Comparison of ENCODE assay signal across 29 cellular contexts in genomic region chr10:91284486-91285090, GRCh38.
DNase-seq lines count a peak whose midpoint lies in the region; ATAC-seq and TF ChIP-seq lines count a peak whose summit lies in the region.
"Had no signal": no experiment of that assay in that cellular context is flagged by ENCODE, and none has a peak within 500 bp of the region (broad histone marks: within the 10 kb centered on the region; RNA-seq: fewer than 3 reads in every experiment).

No MANE protein-coding gene starts in this region.

- peak overlapping the region; percentile 52 to 72 (median 62) for H3K27ac ChIP-seq in sigmoid colon
- H3K27ac ChIP-seq: BLaER1, ovary, SJSA1, vagina, VCaP had no signal

- H3K4me1 ChIP-seq in sigmoid colon = peaks cover 0 to 38% (median 17%) of the 10 kb centered on the region in 4 donors
- H3K4me1 ChIP-seq: BLaER1, SJSA1, vagina had no signal

- no peak overlapping the region for H3K4me3 ChIP-seq in sigmoid colon
- H3K4me3 ChIP-seq: BLaER1, coronary artery, ovary, SJSA1, vagina had no signal

- no peaks in the 10 kb centered on the region for H3K36me3 Mint-ChIP-seq in WTC11
- H3K36me3 Mint-ChIP-seq: activated naive CD8-positive, alpha-beta T cell treated with anti-CD3 and anti-CD28 coated beads for 36 hours; IgD-negative memory B cell had no signal

- intact Hi-C loops in left ventricle myocardium superior (cut with micrococcal nuclease) = no loop called here
- intact Hi-C loops in sigmoid colon (cut with DNase I) = no loop called here

- TF ChIP-seq EP300 in sigmoid colon (IDR thresholded peaks at IDR 0.05) = no peak

- TF ChIP-seq CTCF in WTC11 (IDR thresholded peaks at IDR 0.05) (no peak), sigmoid colon (IDR thresholded peaks at IDR 0.05) (no peak)

- peak overlapping the region; percentile 73; the same call in 1 of the 2 replicates for H3K27ac Mint-ChIP-seq in WTC11
- H3K27ac Mint-ChIP-seq: activated naive CD8-positive, alpha-beta T cell treated with anti-CD3 and anti-CD28 coated beads for 36 hours; H9; stimulated activated naive CD8-positive, alpha-beta T cell treated with anti-CD3 and anti-CD28 coated beads, Interleukin-15, Interleukin-2, amounts not matched to agents 100 ng/mL and 50 ng/mL, for 24 hours had no signal

- no peak for TF ChIP-seq POLR2A in sigmoid colon (IDR thresholded peaks at IDR 0.05)

- ATAC-seq in WTC11 = peak; percentile 74
- peak; percentile 63 for ATAC-seq in left ventricle myocardium superior
- ATAC-seq: activated T-cell treated with anti-CD3 and anti-CD28 coated beads, Interleukin-2, amount 50 U/mL, for 4 hours had no signal

- H3K4me3 Mint-ChIP-seq in WTC11 = no peak overlapping the region
- H3K4me3 Mint-ChIP-seq: activated naive CD8-positive, alpha-beta T cell treated with anti-CD3 and anti-CD28 coated beads for 36 hours; activated T-cell treated with anti-CD3 and anti-CD28 coated beads, Interleukin-2, amount 50 U/mL, for 4 hours; H9; neural crest cell; stimulated activated naive CD8-positive, alpha-beta T cell treated with anti-CD3 and anti-CD28 coated beads, Interleukin-15, Interleukin-2, amounts not matched to agents 100 ng/mL and 50 ng/mL, for 24 hours had no signal

- 78 to 89% methylated on average over 6 of the region's 6 CpGs for WGBS in sigmoid colon, 2 donors

- DNase-seq in ELF-1 (ENCODE audit: low read depth, low spot score) (peak; percentile 11), WTC11 (ENCODE audit: low spot score) (no peak), left ventricle myocardium superior (no peak), sigmoid colon (no peak), NCI-H187 (lab: John Stamatoyannopoulos, UW) (no peak), DMS 273 treated with DMSO at 0.1 percent for 48 hours (lab: John Stamatoyannopoulos, UW) (no peak)
- no peak for DNase-seq in activated CD8-positive, alpha-beta memory T cell treated with anti-CD3 and anti-CD28 coated beads for 24 hours
- DNase-seq: activated CD4-positive, alpha-beta T cell treated with anti-CD3 and anti-CD28 coated beads for 4 hours; activated gamma-delta T cell; activated naive CD8-positive, alpha-beta T cell treated with anti-CD3 and anti-CD28 coated beads for 36 hours; activated T-cell treated with anti-CD3 and anti-CD28 coated beads, Interleukin-2, amount 50 U/mL, for 4 hours; aorta; effector memory CD4-positive, alpha-beta T cell; H9; head of caudate nucleus; kidney glomerular epithelial cell; NCI-H446; retina; stimulated activated CD8-positive, alpha-beta memory T cell treated with anti-CD3 and anti-CD28 coated beads, Interleukin-4, amount 100 ng/mL, for 48 hours; T1000 had no signal

- no peaks in the 10 kb centered on the region for H3K36me3 ChIP-seq in sigmoid colon
- H3K36me3 ChIP-seq: BLaER1, ovary, SJSA1, vagina had no signal

- POLR2A ChIA-PET in WTC11 (lab: Charles Lee) = no interaction called here

- H3K27me3 Mint-ChIP-seq in WTC11 (ENCODE audit: low read depth) = peaks cover 5% of the 10 kb centered on the region; the same call in 1 of the 2 replicates
- H3K27me3 Mint-ChIP-seq: activated naive CD8-positive, alpha-beta T cell treated with anti-CD3 and anti-CD28 coated beads for 36 hours; IgD-negative memory B cell; stimulated activated naive CD8-positive, alpha-beta T cell treated with anti-CD3 and anti-CD28 coated beads, Interleukin-15, Interleukin-2, amounts not matched to agents 100 ng/mL and 50 ng/mL, for 24 hours had no signal

- no peaks in the 10 kb centered on the region for H3K4me1 Mint-ChIP-seq in WTC11
- H3K4me1 Mint-ChIP-seq: activated naive CD8-positive, alpha-beta T cell treated with anti-CD3 and anti-CD28 coated beads for 36 hours; H9; IgD-negative memory B cell had no signal

- no peaks in the 10 kb centered on the region for H3K9me3 ChIP-seq in sigmoid colon
- H3K9me3 ChIP-seq: BLaER1, ovary, SJSA1, vagina had no signal

- CTCF ChIA-PET in WTC11 (lab: Charles Lee) = interaction anchor here (0.9 to 4.6 kb wide), 5 partner anchors 11 to 410 kb away, joined by 3 to 26 read pairs (median 4); no protein-coding TSS in a partner anchor

- H3K9me3 Mint-ChIP-seq in WTC11 = no peaks in the 10 kb centered on the region
- H3K9me3 Mint-ChIP-seq: activated naive CD8-positive, alpha-beta T cell treated with anti-CD3 and anti-CD28 coated beads for 36 hours; activated T-cell treated with anti-CD3 and anti-CD28 coated beads, Interleukin-2, amount 50 U/mL, for 4 hours; H9; IgD-negative memory B cell; neural crest cell; stimulated activated naive CD8-positive, alpha-beta T cell treated with anti-CD3 and anti-CD28 coated beads, Interleukin-15, Interleukin-2, amounts not matched to agents 100 ng/mL and 50 ng/mL, for 24 hours had no signal

- no peaks in the 10 kb centered on the region for H3K27me3 ChIP-seq in sigmoid colon
- H3K27me3 ChIP-seq: BLaER1, ovary, SJSA1, vagina had no signal

TF ChIP-seq in WTC11, 78 proteins besides CTCF, POLR2A, EP300 and RAD21:
- TF ChIP-seq CREB1 (CRISPR knock-in tag; IDR thresholded peaks at IDR 0.05) (no peak), E2F4 (CRISPR knock-in tag; IDR thresholded peaks at IDR 0.05; ENCODE audit: borderline replicate concordance, low read depth) (no peak), CREM (CRISPR knock-in tag; IDR thresholded peaks at IDR 0.05) (no peak), ZNF281 (CRISPR knock-in tag; IDR thresholded peaks at IDR 0.05) (no peak), ZNF317 (CRISPR knock-in tag; IDR thresholded peaks at IDR 0.05; ENCODE audit: borderline replicate concordance, low read depth) (no peak), FOXK1 (CRISPR knock-in tag; IDR thresholded peaks at IDR 0.05) (no peak), SP1 (CRISPR knock-in tag; conservative IDR thresholded peaks at IDR 0.05) (no peak), MAX (CRISPR knock-in tag; IDR thresholded peaks at IDR 0.05) (no peak), NR2C2 (CRISPR knock-in tag; IDR thresholded peaks at IDR 0.05) (no peak), ZNF396 (CRISPR knock-in tag; IDR thresholded peaks at IDR 0.05; ENCODE audit: borderline replicate concordance) (no peak), KAT7 (CRISPR knock-in tag; IDR thresholded peaks at IDR 0.05; ENCODE audit: borderline replicate concordance) (no peak), MYBL2 (CRISPR knock-in tag; IDR thresholded peaks at IDR 0.05) (no peak), ZMAT4 (CRISPR knock-in tag; IDR thresholded peaks at IDR 0.05) (no peak), GABPB1 (CRISPR knock-in tag; IDR thresholded peaks at IDR 0.05) (no peak), ZNF671 (CRISPR knock-in tag; IDR thresholded peaks at IDR 0.05) (no peak), TP53 (CRISPR knock-in tag; IDR thresholded peaks at IDR 0.05) (no peak)
